1 cellular context compared by ENCODE assay signal in genomic region chr17:76469076-76469990, GRCh38.
A peak's percentile ranks its signal among the peaks of the same experiment; 100 is the strongest.
TF ChIP-seq lines count a peak whose summit lies in the region.

No MANE protein-coding gene starts in this region.

TF ChIP-seq in HepG2, 621 proteins besides CTCF, POLR2A, EP300 and RAD21 (continued from another document):
- TF ChIP-seq, protein P1, sequence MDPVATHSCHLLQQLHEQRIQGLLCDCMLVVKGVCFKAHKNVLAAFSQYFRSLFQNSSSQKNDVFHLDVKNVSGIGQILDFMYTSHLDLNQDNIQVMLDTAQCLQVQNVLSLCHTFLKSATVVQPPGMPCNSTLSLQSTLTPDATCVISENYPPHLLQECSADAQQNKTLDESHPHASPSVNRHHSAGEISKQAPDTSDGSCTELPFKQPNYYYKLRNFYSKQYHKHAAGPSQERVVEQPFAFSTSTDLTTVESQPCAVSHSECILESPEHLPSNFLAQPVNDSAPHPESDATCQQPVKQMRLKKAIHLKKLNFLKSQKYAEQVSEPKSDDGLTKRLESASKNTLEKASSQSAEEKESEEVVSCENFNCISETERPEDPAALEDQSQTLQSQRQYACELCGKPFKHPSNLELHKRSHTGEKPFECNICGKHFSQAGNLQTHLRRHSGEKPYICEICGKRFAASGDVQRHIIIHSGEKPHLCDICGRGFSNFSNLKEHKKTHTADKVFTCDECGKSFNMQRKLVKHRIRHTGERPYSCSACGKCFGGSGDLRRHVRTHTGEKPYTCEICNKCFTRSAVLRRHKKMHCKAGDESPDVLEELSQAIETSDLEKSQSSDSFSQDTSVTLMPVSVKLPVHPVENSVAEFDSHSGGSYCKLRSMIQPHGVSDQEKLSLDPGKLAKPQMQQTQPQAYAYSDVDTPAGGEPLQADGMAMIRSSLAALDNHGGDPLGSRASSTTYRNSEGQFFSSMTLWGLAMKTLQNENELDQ (CRISPR knock-in tag; IDR thresholded peaks at IDR 0.05; ENCODE audit: borderline replicate concordance): no peak
- TF ChIP-seq ZNF652 (CRISPR knock-in tag; IDR thresholded peaks at IDR 0.05; ENCODE audit: borderline replicate concordance, low read depth) (no peak), MBNL3 (CRISPR knock-in tag; conservative IDR thresholded peaks at IDR 0.05) (no peak), ZNF225 (CRISPR knock-in tag; IDR thresholded peaks at IDR 0.05) (no peak), PAF1 (CRISPR knock-in tag; IDR thresholded peaks at IDR 0.05) (0 out of 2 replicates have a peak, but pooled peaks have one; percentile 39), ARID4A (CRISPR knock-in tag; IDR thresholded peaks at IDR 0.05; ENCODE audit: borderline replicate concordance) (no peak), FUBP1 (CRISPR knock-in tag; IDR thresholded peaks at IDR 0.05; ENCODE audit: borderline replicate concordance) (no peak), ZNF775 (CRISPR knock-in tag; IDR thresholded peaks at IDR 0.05; ENCODE audit: borderline replicate concordance) (no peak), DNMT1 (CRISPR knock-in tag; IDR thresholded peaks at IDR 0.05) (no peak), ZNF501 (CRISPR knock-in tag; IDR thresholded peaks at IDR 0.05) (no peak), KLF16 (CRISPR knock-in tag; IDR thresholded peaks at IDR 0.05) (no peak), SPEN (CRISPR knock-in tag; IDR thresholded peaks at IDR 0.05; ENCODE audit: low read depth) (no peak), SIN3A (IDR thresholded peaks at IDR 0.05; ENCODE audit: borderline replicate concordance, low read depth, low read length) (no peak)
